In the genomic region with DNA sequence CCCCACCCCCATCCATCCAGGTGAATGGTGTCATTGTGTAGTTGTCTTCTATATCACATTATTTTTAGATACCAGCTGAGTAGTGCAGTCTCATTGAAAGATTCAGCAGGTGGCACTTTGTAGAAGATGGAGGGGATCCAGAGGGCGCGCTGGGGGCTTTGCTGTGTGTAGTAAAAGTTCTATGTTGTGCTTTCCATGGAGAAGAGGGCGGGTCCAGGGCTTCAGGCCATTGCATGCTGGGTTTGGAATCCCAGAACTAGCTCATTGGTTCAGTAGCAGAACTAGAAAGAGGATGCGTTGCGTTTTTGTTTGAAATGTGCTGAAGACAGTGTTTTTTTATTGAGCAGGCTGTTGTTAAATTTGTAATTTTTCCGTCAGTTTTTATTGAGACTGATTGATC, we compare ENCODE assay signal across 23 cellular contexts.
DNase-seq lines count a peak whose midpoint lies in the region; ATAC-seq, FAIRE-seq and TF ChIP-seq lines count a peak whose summit lies in the region.
"Had no signal": no experiment of that assay in that cellular context is flagged by ENCODE, and none has a peak within 500 bp of the region (broad histone marks: within the 10 kb centered on the region; RNA-seq: fewer than 3 reads in every experiment).

No MANE protein-coding gene starts in this region.

- FAIRE-seq in urothelium cell line (lab: Jason Lieb, UNC), result peak; percentile 44
- FAIRE-seq: A549, K562 had no signal

- ATAC-seq in activated naive CD8-positive, alpha-beta T cell treated with anti-CD3 and anti-CD28 coated beads, Interleukin-2, amount 50 U/mL, for 24 hours, result no peak
- ATAC-seq in naive thymus-derived CD4-positive, alpha-beta T cell, result no peak
- no peak for ATAC-seq in activated CD4-positive, CD25-positive, alpha-beta regulatory T cell treated with anti-CD3 and anti-CD28 coated beads, Interleukin-2, amount 50 U/mL, for 24 hours
- ATAC-seq: A549; heart left ventricle; K562; stimulated activated naive CD8-positive, alpha-beta T cell treated with anti-CD3 and anti-CD28 coated beads, Interleukin-15, Interleukin-2, amounts not matched to agents 100 U/mL and 50 U/mL, for 24 hours had no signal

- peak overlapping the region; percentile 5 for H3K27ac Mint-ChIP-seq in activated naive CD8-positive, alpha-beta T cell
- no peak overlapping the region for H3K27ac Mint-ChIP-seq in activated naive CD8-positive, alpha-beta T cell treated with anti-CD3 and anti-CD28 coated beads, Interleukin-2, amount 50 U/mL, for 24 hours
- peak overlapping the region in 7 of 9 donors; percentile 1 to 89 (median 77) for H3K27ac Mint-ChIP-seq in naive thymus-derived CD4-positive, alpha-beta T cell

- H3K4me1 Mint-ChIP-seq in activated naive CD8-positive, alpha-beta T cell (ENCODE audit: low read depth), result peaks cover 85% of the 10 kb centered on the region
- peaks cover 75% of the 10 kb centered on the region for H3K4me1 Mint-ChIP-seq in activated naive CD8-positive, alpha-beta T cell treated with anti-CD3 and anti-CD28 coated beads, Interleukin-2, amount 50 U/mL, for 24 hours
- H3K4me1 Mint-ChIP-seq in naive thymus-derived CD4-positive, alpha-beta T cell, result peaks cover 55 to 94% (median 89%) of the 10 kb centered on the region in 7 donors

- peak overlapping the region; percentile 89 for H3K27ac ChIP-seq in caudate nucleus (ENCODE audit: low read depth, low read length)
- H3K27ac ChIP-seq in naive thymus-derived CD4-positive, alpha-beta T cell (ENCODE audit: low read depth, low read length), result no peak overlapping the region
- H3K27ac ChIP-seq: A549, parathyroid adenoma, uterus had no signal

- no peak for TF ChIP-seq CTCF in GM10266 (IDR thresholded peaks at IDR 0.05; ENCODE audit: control insufficient read depth, insufficient read depth, low read depth, missing control alignments)

- no peak overlapping the region for H3K4me3 Mint-ChIP-seq in activated naive CD8-positive, alpha-beta T cell
- H3K4me3 Mint-ChIP-seq in activated naive CD8-positive, alpha-beta T cell treated with anti-CD3 and anti-CD28 coated beads, Interleukin-2, amount 50 U/mL, for 24 hours, result no peak overlapping the region
- peak overlapping the region in 5 of 10 donors; percentile 2 to 47 (median 4) for H3K4me3 Mint-ChIP-seq in naive thymus-derived CD4-positive, alpha-beta T cell
- H3K4me3 Mint-ChIP-seq: endodermal cell had no signal

- POLR2A ChIA-PET in naive thymus-derived CD4-positive, alpha-beta T cell (lab: Charles Lee), result interaction anchor here (2.8 kb wide), 1 partner anchor 11 kb away, joined by 7 read pairs; no protein-coding TSS in a partner anchor

- no peaks in the 10 kb centered on the region for H3K36me3 Mint-ChIP-seq in activated naive CD8-positive, alpha-beta T cell
- no peaks in the 10 kb centered on the region for H3K36me3 Mint-ChIP-seq in activated naive CD8-positive, alpha-beta T cell treated with anti-CD3 and anti-CD28 coated beads, Interleukin-2, amount 50 U/mL, for 24 hours (ENCODE audit: low read depth)
- H3K36me3 Mint-ChIP-seq in naive thymus-derived CD4-positive, alpha-beta T cell, result peaks cover 0 to 12% (median 5%) of the 10 kb centered on the region in 5 donors

- H3K27me3 ChIP-seq in naive thymus-derived CD4-positive, alpha-beta T cell (ENCODE audit: control insufficient read depth in 2 of 2, insufficient read depth in 2 of 2, low read length in 2 of 2), result no peaks in the 10 kb centered on the region
- H3K27me3 ChIP-seq: heart left ventricle, uterus had no signal

- no peaks in the 10 kb centered on the region for H3K27me3 Mint-ChIP-seq in activated naive CD8-positive, alpha-beta T cell
- no peaks in the 10 kb centered on the region for H3K27me3 Mint-ChIP-seq in activated naive CD8-positive, alpha-beta T cell treated with anti-CD3 and anti-CD28 coated beads, Interleukin-2, amount 50 U/mL, for 24 hours
- no peaks in the 10 kb centered on the region for H3K27me3 Mint-ChIP-seq in naive thymus-derived CD4-positive, alpha-beta T cell

- H3K9me3 Mint-ChIP-seq in activated naive CD8-positive, alpha-beta T cell (ENCODE audit: low read depth), result no peaks in the 10 kb centered on the region
- H3K9me3 Mint-ChIP-seq in activated naive CD8-positive, alpha-beta T cell treated with anti-CD3 and anti-CD28 coated beads, Interleukin-2, amount 50 U/mL, for 24 hours, result no peaks in the 10 kb centered on the region
- peaks cover 0 to 2% (median 0%) of the 10 kb centered on the region in 11 donors for H3K9me3 Mint-ChIP-seq in naive thymus-derived CD4-positive, alpha-beta T cell
- H3K9me3 Mint-ChIP-seq: endodermal cell had no signal

- no peaks in the 10 kb centered on the region for H3K36me3 ChIP-seq in naive thymus-derived CD4-positive, alpha-beta T cell (ENCODE audit: control insufficient read depth in 2 of 3, insufficient read depth in 3 of 3, low read length in 3 of 3)
- H3K36me3 ChIP-seq: heart left ventricle, uterus had no signal

- intact Hi-C loops in naive thymus-derived CD4-positive, alpha-beta T cell (cut with micrococcal nuclease), result no loop called here

- CTCF ChIA-PET in naive thymus-derived CD4-positive, alpha-beta T cell (lab: Charles Lee), result no interaction called here

- H3K4me3 ChIP-seq in naive thymus-derived CD4-positive, alpha-beta T cell (ENCODE audit: low read length), result no peak overlapping the region
- H3K4me3 ChIP-seq: A549, heart left ventricle, K562, uterus had no signal

- no peaks in the 10 kb centered on the region for H3K9me3 ChIP-seq in naive thymus-derived CD4-positive, alpha-beta T cell (ENCODE audit: control insufficient read depth in 2 of 3, low read length in 3 of 3)
- H3K9me3 ChIP-seq: A549, heart left ventricle, uterus had no signal

- no peak for DNase-seq in activated naive CD8-positive, alpha-beta T cell treated with anti-CD3 and anti-CD28 coated beads, Interleukin-2, amount 50 U/mL, for 24 hours
- no peak for DNase-seq in caudate nucleus (lab: John Stamatoyannopoulos, UW)
- no peak for DNase-seq in naive thymus-derived CD4-positive, alpha-beta T cell
- DNase-seq in urothelium cell line (ENCODE audit: low spot score), result no peak
- DNase-seq in activated CD4-positive, alpha-beta T cell treated with anti-CD3 and anti-CD28 coated beads for 4 hours, result no peak
- no peak for DNase-seq in GM10266 (ENCODE audit: extremely low spot score)
- DNase-seq: activated CD4-positive, alpha-beta T cell treated with anti-CD3 and anti-CD28 coated beads, Interleukin-2, amount 50 U/mL, for 1 hour; C1 segment of cervical spinal cord; DMS79; endodermal cell; heart left ventricle; MV-4-11; NCI-H510A; SHP77 treated with DMSO at 0.1 percent for 48 hours; stimulated activated CD4-positive, alpha-beta T cell treated with anti-CD3 and anti-CD28 coated beads, Interleukin-1b, Interleukin-23, amount 100 ng/mL, for 48 hours; stimulated activated naive CD8-positive, alpha-beta T cell treated with anti-CD3 and anti-CD28 coated beads, Interleukin-15, Interleukin-2, amounts not matched to agents 100 U/mL and 50 U/mL, for 24 hours; T-helper 1 cell; uterus had no signal

- H3K4me1 ChIP-seq in naive thymus-derived CD4-positive, alpha-beta T cell (ENCODE audit: control insufficient read depth in 2 of 2, insufficient read depth in 2 of 2, low read length in 2 of 2), result peaks cover 0 to 31% of the 10 kb centered on the region in 2 donors
- H3K4me1 ChIP-seq: uterus had no signal
